16 cellular contexts compared by ENCODE assay signal in the genomic region with DNA sequence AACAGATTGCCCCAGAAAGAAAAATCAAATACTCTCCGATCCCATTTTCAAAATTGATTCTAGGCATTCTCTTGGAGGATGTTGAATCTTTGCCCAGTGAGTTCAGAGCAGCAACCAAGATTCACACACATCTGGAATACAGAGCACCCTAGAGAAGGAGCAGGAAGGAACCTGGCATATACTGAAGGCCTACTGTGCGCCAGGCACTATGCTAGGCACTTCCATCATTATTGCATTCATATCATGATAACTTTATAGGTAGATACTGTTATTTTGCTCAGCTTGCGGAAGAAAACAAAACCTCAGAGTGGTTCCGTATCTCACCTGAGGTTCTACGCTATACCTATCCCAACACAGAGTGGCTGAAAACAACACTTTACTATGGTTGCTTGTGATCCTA.
DNase-seq lines count a peak whose midpoint lies in the region; ATAC-seq and TF ChIP-seq lines count a peak whose summit lies in the region.
"Had no signal": no experiment of that assay in that cellular context is flagged by ENCODE, and none has a peak within 500 bp of the region (broad histone marks: within the 10 kb centered on the region; RNA-seq: fewer than 3 reads in every experiment).

No MANE protein-coding gene starts in this region.

- no peaks in the 10 kb centered on the region for H3K9me2 ChIP-seq in PC-3 (replicated peaks; ENCODE audit: low read length)

- H2AFZ ChIP-seq in osteoblast (ENCODE audit: low read length) = no peak overlapping the region
- no peak overlapping the region for H2AFZ ChIP-seq in PC-3 (ENCODE audit: low read length)

- no peaks in the 10 kb centered on the region for H3K9me3 ChIP-seq in esophagus muscularis mucosa
- no peaks in the 10 kb centered on the region for H3K9me3 ChIP-seq in osteoblast (ENCODE audit: low read depth, low read length)
- no peaks in the 10 kb centered on the region for H3K9me3 ChIP-seq in PC-3 (ENCODE audit: low read length)
- no peaks in the 10 kb centered on the region for H3K9me3 ChIP-seq in sigmoid colon
- H3K9me3 ChIP-seq: BLaER1, Caco-2, HAP-1 had no signal

- peak overlapping the region; percentile 16 for H3K27ac Mint-ChIP-seq in activated naive CD8-positive, alpha-beta T cell
- no peak overlapping the region for H3K27ac Mint-ChIP-seq in activated naive CD8-positive, alpha-beta T cell treated with anti-CD3 and anti-CD28 coated beads, Interleukin-2, amount 50 U/mL, for 24 hours

- H3K27me3 ChIP-seq in esophagus muscularis mucosa = no peaks in the 10 kb centered on the region
- H3K27me3 ChIP-seq in osteoblast (ENCODE audit: insufficient read depth, low read length) = no peaks in the 10 kb centered on the region
- H3K27me3 ChIP-seq in PC-3 (ENCODE audit: low read length) = no peaks in the 10 kb centered on the region
- H3K27me3 ChIP-seq in sigmoid colon = no peaks in the 10 kb centered on the region
- H3K27me3 ChIP-seq: BLaER1 had no signal

- H3K4me3 ChIP-seq in esophagus muscularis mucosa = peak overlapping the region in 3 of 4 donors; percentile 9 to 14 (median 13)
- H3K4me3 ChIP-seq in osteoblast (ENCODE audit: insufficient read depth, low read length) = no peak overlapping the region
- H3K4me3 ChIP-seq in PC-3 (ENCODE audit: low read length) = no peak overlapping the region
- H3K4me3 ChIP-seq in sigmoid colon = no peak overlapping the region
- H3K4me3 ChIP-seq: BLaER1, HAP-1 had no signal

- ATAC-seq in activated naive CD8-positive, alpha-beta T cell treated with anti-CD3 and anti-CD28 coated beads, Interleukin-2, amount 50 U/mL, for 24 hours = no peak
- ATAC-seq in PC-3 = no peak

- no peak for DNase-seq in activated naive CD8-positive, alpha-beta T cell treated with anti-CD3 and anti-CD28 coated beads, Interleukin-2, amount 50 U/mL, for 24 hours
- DNase-seq in esophagus muscularis mucosa (ENCODE audit: extremely low spot score) (no peak), osteoblast (ENCODE audit: insufficient read length, low spot score, missing footprints) (no peak), PC-3 (no peak), sigmoid colon (no peak), HuH-7 (ENCODE audit: low spot score) (no peak), superior temporal gyrus (ENCODE audit: extremely low spot score) (no peak)
- DNase-seq: Caco-2; CD8-positive, alpha-beta memory T cell; DND-41; GDM1; GOT3 had no signal

- TF ChIP-seq POLR2A in esophagus muscularis mucosa (IDR thresholded peaks at IDR 0.05; ENCODE audit: low read depth) (no peak), sigmoid colon (IDR thresholded peaks at IDR 0.05) (no peak)

- H3K27me3 Mint-ChIP-seq in activated naive CD8-positive, alpha-beta T cell = no peaks in the 10 kb centered on the region
- no peaks in the 10 kb centered on the region for H3K27me3 Mint-ChIP-seq in activated naive CD8-positive, alpha-beta T cell treated with anti-CD3 and anti-CD28 coated beads, Interleukin-2, amount 50 U/mL, for 24 hours
- H3K27me3 Mint-ChIP-seq: CD8-positive, alpha-beta memory T cell had no signal

- TF ChIP-seq EP300 in esophagus muscularis mucosa (IDR thresholded peaks at IDR 0.05) = no peak
- no peak for TF ChIP-seq EP300 in sigmoid colon (IDR thresholded peaks at IDR 0.05)

- peaks cover 27% of the 10 kb centered on the region for H3K4me1 Mint-ChIP-seq in activated naive CD8-positive, alpha-beta T cell (ENCODE audit: low read depth)
- peaks cover 23% of the 10 kb centered on the region for H3K4me1 Mint-ChIP-seq in activated naive CD8-positive, alpha-beta T cell treated with anti-CD3 and anti-CD28 coated beads, Interleukin-2, amount 50 U/mL, for 24 hours

- H3K79me2 ChIP-seq in osteoblast (ENCODE audit: insufficient read depth, low read length) = no peaks in the 10 kb centered on the region
- H3K79me2 ChIP-seq in PC-3 (ENCODE audit: low read length) = no peaks in the 10 kb centered on the region

- peak overlapping the region; percentile 53 for H3K4me2 ChIP-seq in osteoblast (ENCODE audit: insufficient read depth, low read length)
- H3K4me2 ChIP-seq in PC-3 (ENCODE audit: low read length) = no peak overlapping the region
- H3K4me2 ChIP-seq: BLaER1 had no signal

- TF ChIP-seq CTCF in esophagus muscularis mucosa (IDR thresholded peaks at IDR 0.05) (no peak), osteoblast (IDR thresholded peaks at IDR 0.05; ENCODE audit: extremely low read depth, low read depth, low read length) (no peak), PC-3 (conservative IDR thresholded peaks at IDR 0.05; ENCODE audit: low read depth, low read length) (no peak), sigmoid colon (IDR thresholded peaks at IDR 0.05) (no peak)

- no peaks in the 10 kb centered on the region for H3K36me3 ChIP-seq in esophagus muscularis mucosa
- no peaks in the 10 kb centered on the region for H3K36me3 ChIP-seq in osteoblast (ENCODE audit: insufficient read depth, low read length)
- H3K36me3 ChIP-seq in PC-3 (ENCODE audit: low read depth, low read length) = no peaks in the 10 kb centered on the region
- no peaks in the 10 kb centered on the region for H3K36me3 ChIP-seq in sigmoid colon
- H3K36me3 ChIP-seq: BLaER1, HAP-1 had no signal

- H3K4me3 Mint-ChIP-seq in activated naive CD8-positive, alpha-beta T cell = no peak overlapping the region
- H3K4me3 Mint-ChIP-seq in activated naive CD8-positive, alpha-beta T cell treated with anti-CD3 and anti-CD28 coated beads, Interleukin-2, amount 50 U/mL, for 24 hours = no peak overlapping the region
- H3K4me3 Mint-ChIP-seq: CD8-positive, alpha-beta memory T cell had no signal

- POLR2A ChIA-PET in PC-3 (lab: Charles Lee; ENCODE audit: unreplicated experiment) = no interaction called here

- no peaks in the 10 kb centered on the region for H3K36me3 Mint-ChIP-seq in activated naive CD8-positive, alpha-beta T cell
- H3K36me3 Mint-ChIP-seq in activated naive CD8-positive, alpha-beta T cell treated with anti-CD3 and anti-CD28 coated beads, Interleukin-2, amount 50 U/mL, for 24 hours (ENCODE audit: low read depth) = no peaks in the 10 kb centered on the region

- 92% methylated on average over 5 of the region's 5 CpGs for WGBS in esophagus muscularis mucosa
- WGBS in sigmoid colon, 2 donors = 94 to 96% methylated on average over 5 of the region's 5 CpGs

- H3K27ac ChIP-seq in esophagus muscularis mucosa (replicated peaks in 1 of 4) = no peak overlapping the region
- H3K27ac ChIP-seq in osteoblast (ENCODE audit: low read depth, low read length) = no peak overlapping the region
- H3K27ac ChIP-seq in PC-3 (ENCODE audit: low read length) = no peak overlapping the region
- no peak overlapping the region for H3K27ac ChIP-seq in sigmoid colon
- H3K27ac ChIP-seq: 22Rv1, BLaER1 had no signal

- H3K4me1 ChIP-seq in esophagus muscularis mucosa (peaks cover 0 to 11% (median 4%) of the 10 kb centered on the region in 4 donors), osteoblast (ENCODE audit: insufficient read depth, low read length) (no peaks in the 10 kb centered on the region), PC-3 (ENCODE audit: insufficient read depth, low read length) (peaks cover 11% of the 10 kb centered on the region), sigmoid colon (no peaks in the 10 kb centered on the region)
- H3K4me1 ChIP-seq: HAP-1 had no signal

- intact Hi-C loops in esophagus muscularis mucosa (cut with DNase I) (no loop called here), PC-3 (cut with micrococcal nuclease) (no loop called here), sigmoid colon (cut with DNase I) (no loop called here)

- BruUV-seq in PC-3 (replicated peaks; lab: Mats Ljungman, UMichigan) = no TSS peak

- CTCF ChIA-PET in PC-3 (lab: Charles Lee) = no interaction called here

- no peaks in the 10 kb centered on the region for H3K9me3 Mint-ChIP-seq in activated naive CD8-positive, alpha-beta T cell (ENCODE audit: low read depth)
- no peaks in the 10 kb centered on the region for H3K9me3 Mint-ChIP-seq in activated naive CD8-positive, alpha-beta T cell treated with anti-CD3 and anti-CD28 coated beads, Interleukin-2, amount 50 U/mL, for 24 hours
- H3K9me3 Mint-ChIP-seq: CD8-positive, alpha-beta memory T cell had no signal

- H3K9ac ChIP-seq in PC-3 (ENCODE audit: low read length) = no peak overlapping the region
- H3K9ac ChIP-seq: BLaER1 had no signal

- no peaks in the 10 kb centered on the region for H3F3A ChIP-seq in PC-3 (ENCODE audit: low read length, unreplicated experiment)

- H4K20me1 ChIP-seq in osteoblast (ENCODE audit: insufficient read depth, low read length) (no peaks in the 10 kb centered on the region), PC-3 (ENCODE audit: low read length) (no peaks in the 10 kb centered on the region)
- H4K20me1 ChIP-seq: BLaER1 had no signal

Comparison
In these comparisons a context has a peak if more than half of its experiments do, and no peak if none do; other contexts are left out.
1. H3K4me3 ChIP-seq: peak in esophagus muscularis mucosa (3 of 4); none in osteoblast (single experiment), PC-3 (single experiment) and sigmoid colon (0 of 4).